8 cellular contexts compared by ENCODE assay signal in the genomic region with DNA sequence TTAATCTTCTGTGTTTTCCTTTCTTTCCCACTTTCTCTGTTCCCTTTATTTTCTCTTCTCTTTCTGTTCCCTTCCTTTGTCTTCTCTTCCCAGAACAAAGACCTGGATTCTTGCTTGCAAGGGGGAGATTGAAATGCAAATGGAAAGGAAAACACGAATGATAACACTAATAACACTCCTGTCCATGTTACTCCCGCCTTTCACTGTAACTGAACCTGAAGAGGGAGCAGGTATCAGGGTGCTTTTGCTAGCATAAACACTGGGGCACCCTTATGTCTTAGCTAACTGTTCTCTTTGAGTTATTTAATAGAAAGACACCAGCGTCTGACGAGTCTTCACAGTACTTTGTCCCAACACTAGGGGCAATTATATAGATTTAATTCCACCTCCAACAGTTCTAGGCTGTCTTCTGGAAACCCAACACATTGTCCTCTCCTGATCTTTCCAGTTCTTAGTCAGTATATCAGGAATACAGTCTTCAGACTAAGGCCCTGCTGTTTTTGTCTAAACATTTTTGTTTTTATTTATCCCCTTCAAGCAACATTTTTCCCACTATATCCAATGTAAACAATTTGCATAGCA.
"Had no signal": no experiment of that assay in that cellular context is flagged by ENCODE, and none has a peak within 500 bp of the region (broad histone marks: within the 10 kb centered on the region; RNA-seq: fewer than 3 reads in every experiment).

No MANE protein-coding gene starts in this region.

- H3K27ac Mint-ChIP-seq: activated CD4-positive, alpha-beta memory T cell treated with anti-CD3 and anti-CD28 coated beads, Interleukin-2, amount 10 ng/mL, durations not matched to agents 7 days and 5 days; activated naive CD8-positive, alpha-beta T cell treated with anti-CD3 and anti-CD28 coated beads for 36 hours; nephron progenitor cell had no signal

- H3K4me1 Mint-ChIP-seq: activated CD4-positive, alpha-beta memory T cell treated with anti-CD3 and anti-CD28 coated beads, Interleukin-2, amount 10 ng/mL, durations not matched to agents 7 days and 5 days; activated naive CD8-positive, alpha-beta T cell treated with anti-CD3 and anti-CD28 coated beads for 36 hours had no signal

- H3K27me3 Mint-ChIP-seq: activated CD4-positive, alpha-beta memory T cell treated with anti-CD3 and anti-CD28 coated beads, Interleukin-2, amount 10 ng/mL, durations not matched to agents 7 days and 5 days; activated naive CD8-positive, alpha-beta T cell treated with anti-CD3 and anti-CD28 coated beads for 36 hours had no signal

- H3K4me3 ChIP-seq: skin epidermis had no signal

- H3K27ac ChIP-seq: skin epidermis had no signal

- ATAC-seq: left ventricle myocardium superior had no signal

- H3K36me3 Mint-ChIP-seq: activated naive CD8-positive, alpha-beta T cell treated with anti-CD3 and anti-CD28 coated beads for 36 hours had no signal

- DNase-seq: activated CD4-positive, alpha-beta memory T cell treated with anti-CD3 and anti-CD28 coated beads, Interleukin-2, amount 10 ng/mL, durations not matched to agents 7 days and 5 days; activated gamma-delta T cell; activated naive CD8-positive, alpha-beta T cell treated with anti-CD3 and anti-CD28 coated beads for 36 hours; activated T-cell treated with anti-CD3 and anti-CD28 coated beads, Interleukin-2, amount 50 U/mL, for 48 hours; left ventricle myocardium superior; mesendoderm; nephron progenitor cell had no signal

- H3K4me3 Mint-ChIP-seq: activated CD4-positive, alpha-beta memory T cell treated with anti-CD3 and anti-CD28 coated beads, Interleukin-2, amount 10 ng/mL, durations not matched to agents 7 days and 5 days; activated naive CD8-positive, alpha-beta T cell treated with anti-CD3 and anti-CD28 coated beads for 36 hours; nephron progenitor cell had no signal

- H3K9me3 Mint-ChIP-seq: activated CD4-positive, alpha-beta memory T cell treated with anti-CD3 and anti-CD28 coated beads, Interleukin-2, amount 10 ng/mL, durations not matched to agents 7 days and 5 days; activated naive CD8-positive, alpha-beta T cell treated with anti-CD3 and anti-CD28 coated beads for 36 hours; nephron progenitor cell had no signal
